26 cellular contexts compared by ENCODE assay signal in the genomic region with DNA sequence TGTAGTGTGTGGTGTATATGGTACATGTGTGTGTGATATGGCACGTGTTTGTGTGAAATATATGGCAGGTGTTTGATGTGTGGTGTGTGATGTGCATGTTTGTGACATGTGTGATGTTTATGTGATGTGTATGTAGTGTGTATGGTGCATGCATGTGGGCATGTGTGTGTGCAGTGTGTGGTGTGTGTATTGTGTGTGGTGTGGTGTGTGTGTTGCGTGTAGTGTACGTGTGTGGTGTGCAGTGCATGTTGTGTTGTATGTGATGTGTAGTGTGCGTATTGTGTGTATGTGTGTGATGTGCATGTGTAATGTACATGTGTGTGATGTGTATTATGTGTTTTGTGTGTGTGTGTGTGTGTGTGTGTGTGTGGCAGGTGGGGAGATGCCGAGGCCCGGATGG.
A peak's percentile ranks its signal among the peaks of the same experiment; 100 is the strongest.
DNase-seq lines count a peak whose midpoint lies in the region; ATAC-seq, FAIRE-seq and TF ChIP-seq lines count a peak whose summit lies in the region.
"Had no signal": no experiment of that assay in that cellular context is flagged by ENCODE, and none has a peak within 500 bp of the region (broad histone marks: within the 10 kb centered on the region; RNA-seq: fewer than 3 reads in every experiment).

No MANE protein-coding gene starts in this region.

- intact Hi-C loops in HepG2 (cut with micrococcal nuclease; ENCODE audit: unreplicated experiment): no loop called here
- intact Hi-C loops in right lobe of liver (cut with DNase I): no loop called here
- intact Hi-C loops in dendritic cell treated with granulocyte-macrophage colony-stimulating factor and Interleukin-4, amounts not matched to agents 40 ng/mL and 50 ng/mL, for 4 days (cut with micrococcal nuclease): loop anchor here (5.0 kb wide), 1 partner anchor 116 kb away; no protein-coding TSS in a partner anchor

- H3K27ac Mint-ChIP-seq in T-cell: peak overlapping the region; percentile 82 to 93
- peak overlapping the region; percentile 88 for H3K27ac Mint-ChIP-seq in dendritic cell treated with granulocyte-macrophage colony-stimulating factor and Interleukin-4, amounts not matched to agents 40 ng/mL and 50 ng/mL, for 4 days
- H3K27ac Mint-ChIP-seq: mesothelial cell of epicardium; stimulated activated naive CD8-positive, alpha-beta T cell treated with anti-CD3 and anti-CD28 coated beads, Interleukin-15, amount 100 ng/mL, for 72 hours; type B pancreatic cell had no signal

- H4K20me1 ChIP-seq in HepG2 (ENCODE audit: insufficient read depth, low read length) (no peaks in the 10 kb centered on the region), MM.1S (ENCODE audit: insufficient read depth, low read length) (no peaks in the 10 kb centered on the region)

- WGBS in HepG2 (ENCODE audit: low lambda C conversion rate): 95% methylated on average over 6 of the region's 6 CpGs
- WGBS in right lobe of liver (ENCODE audit: insufficient coverage, low coverage, low lambda C conversion rate, missing lambda C conversion rate): 91% methylated on average over 6 of the region's 6 CpGs

- FAIRE-seq in HepG2 (lab: Jason Lieb, UNC): peak; percentile 46
- FAIRE-seq: G401.6, GM12878 had no signal

- H3K27me3 ChIP-seq in HepG2 (ENCODE audit: control insufficient read depth in 1 of 2, insufficient read depth in 2 of 2, low read length in 2 of 2) (no peaks in the 10 kb centered on the region), right lobe of liver (no peaks in the 10 kb centered on the region), HAP-1 (ENCODE audit: low read depth) (no peaks in the 10 kb centered on the region), MM.1S (replicated peaks; ENCODE audit: insufficient read depth, low read length) (peaks cover 99% of the 10 kb centered on the region)
- H3K27me3 ChIP-seq: brain microvascular endothelial cell had no signal

- H3K9ac ChIP-seq in HepG2 (ENCODE audit: insufficient read depth, low read depth, low read length): no peak overlapping the region
- H3K9ac ChIP-seq in MM.1S (ENCODE audit: low read length): no peak overlapping the region

- H3K4me1 ChIP-seq in HepG2 (ENCODE audit: insufficient read depth, low read length): peaks cover 27% of the 10 kb centered on the region
- peaks cover 0 to 24% (median 7%) of the 10 kb centered on the region in 4 donors for H3K4me1 ChIP-seq in right lobe of liver
- H3K4me1 ChIP-seq in HAP-1: no peaks in the 10 kb centered on the region
- H3K4me1 ChIP-seq in MM.1S (ENCODE audit: low read length): peaks cover 4% of the 10 kb centered on the region; the same call in 1 of the 2 replicates

- ATAC-seq in HepG2 (no peak), right lobe of liver (no peak), T-cell (replicated peaks in 1 of 4) (no peak)
- ATAC-seq: GM12878; stimulated activated naive CD8-positive, alpha-beta T cell treated with anti-CD3 and anti-CD28 coated beads, Interleukin-15, amount 100 ng/mL, for 72 hours had no signal

- no peak for TF ChIP-seq POLR2A in HepG2 (IDR thresholded peaks at IDR 0.05; ENCODE audit: insufficient read depth in 1 of 2, low read depth in 2 of 2, low read length in 2 of 2)
- no peak for TF ChIP-seq POLR2A in right lobe of liver (IDR thresholded peaks at IDR 0.05)

- DNase-seq in HepG2 (ENCODE audit: low spot score): no peak
- DNase-seq in right lobe of liver: no peak
- no peak for DNase-seq in T-cell
- no peak for DNase-seq in HAP-1 (ENCODE audit: low spot score in 2 of 2)
- DNase-seq in MM.1S: no peak
- DNase-seq in middle frontal gyrus (ENCODE audit: extremely low spot score, low spot score): no peak
- DNase-seq in A172 (ENCODE audit: low spot score): no peak
- DNase-seq: activated CD8-positive, alpha-beta memory T cell treated with anti-CD3 and anti-CD28 coated beads, Interleukin-2, amount 50 U/mL, for 48 hours; activated naive CD4-positive, alpha-beta T cell; brain microvascular endothelial cell; dermis blood vessel endothelial cell; DMS 273 treated with DMSO at 0.1 percent for 48 hours; foreskin melanocyte; Kasumi-1; NCI-H1105; NCI-H2107; NCI-H526 treated with DMSO at 0.1 percent for 48 hours; occipital lobe; SHP77 treated with DMSO at 0.1 percent for 48 hours; stimulated activated naive CD8-positive, alpha-beta T cell treated with anti-CD3 and anti-CD28 coated beads, Interleukin-15, amount 100 ng/mL, for 72 hours; T-helper 9 cell had no signal

- H3K36me3 Mint-ChIP-seq in T-cell: no peaks in the 10 kb centered on the region
- H3K36me3 Mint-ChIP-seq in dendritic cell treated with granulocyte-macrophage colony-stimulating factor and Interleukin-4, amounts not matched to agents 40 ng/mL and 50 ng/mL, for 4 days (ENCODE audit: low read depth): no peaks in the 10 kb centered on the region

- no peaks in the 10 kb centered on the region for H3F3A ChIP-seq in MM.1S (ENCODE audit: insufficient read depth, low read length)

- no peak for TF ChIP-seq RAD21 in HepG2 (CRISPR knock-in tag; IDR thresholded peaks at IDR 0.05)

- no peak overlapping the region for H2AFZ ChIP-seq in HepG2 (ENCODE audit: low read length)
- no peak overlapping the region for H2AFZ ChIP-seq in MM.1S (ENCODE audit: low read length)

- peaks cover 21 to 50% (median 38%) of the 10 kb centered on the region in 3 donors for H3K4me1 Mint-ChIP-seq in T-cell
- peaks cover 46% of the 10 kb centered on the region for H3K4me1 Mint-ChIP-seq in dendritic cell treated with granulocyte-macrophage colony-stimulating factor and Interleukin-4, amounts not matched to agents 40 ng/mL and 50 ng/mL, for 4 days (ENCODE audit: low read depth)

- TF ChIP-seq EP300 in HepG2 (IDR thresholded peaks at IDR 0.05; ENCODE audit: low read depth in 2 of 2, low read length in 2 of 2) (no peak), HepG2 (CRISPR knock-in tag; IDR thresholded peaks at IDR 0.05; ENCODE audit: borderline replicate concordance) (no peak)

- no TSS peak for BruUV-seq in HepG2 (replicated peaks; lab: Mats Ljungman, UMichigan)

- in situ Hi-C loops in HepG2 (cut with HindIII; ENCODE audit: extremely low pct_ligation_motif_present, low pct_unique_long_range_greater_than_20kb): no loop called here
- in situ Hi-C loops in HAP-1 (cut with MboI; ENCODE audit: low sequenced_read_pairs): no loop called here

- H3K4me3 Mint-ChIP-seq in T-cell: peak overlapping the region in 1 of 3 donors; percentile 43
- H3K4me3 Mint-ChIP-seq in dendritic cell treated with granulocyte-macrophage colony-stimulating factor and Interleukin-4, amounts not matched to agents 40 ng/mL and 50 ng/mL, for 4 days: peak overlapping the region; percentile 2
- H3K4me3 Mint-ChIP-seq: mesothelial cell of epicardium, type B pancreatic cell had no signal

- POLR2A ChIA-PET in HepG2 (lab: Yijun Ruan, JAX): no interaction called here
- POLR2A ChIA-PET in T-cell (lab: Charles Lee): no interaction called here

- H3K9me2 ChIP-seq in MM.1S (replicated peaks; ENCODE audit: insufficient read depth, low read length): no peaks in the 10 kb centered on the region

- H3K9me3 ChIP-seq in HepG2 (ENCODE audit: low read length) (no peaks in the 10 kb centered on the region), right lobe of liver (no peaks in the 10 kb centered on the region), HAP-1 (no peaks in the 10 kb centered on the region), MM.1S (replicated peaks; ENCODE audit: insufficient read depth, low read length) (no peaks in the 10 kb centered on the region)

- H3K27me3 Mint-ChIP-seq in T-cell: peaks cover 0 to 1% of the 10 kb centered on the region in 2 donors
- peaks cover 5% of the 10 kb centered on the region for H3K27me3 Mint-ChIP-seq in dendritic cell treated with granulocyte-macrophage colony-stimulating factor and Interleukin-4, amounts not matched to agents 40 ng/mL and 50 ng/mL, for 4 days
- H3K27me3 Mint-ChIP-seq: stimulated activated naive CD8-positive, alpha-beta T cell treated with anti-CD3 and anti-CD28 coated beads, Interleukin-15, amount 100 ng/mL, for 72 hours; type B pancreatic cell had no signal

- no peak overlapping the region for H3K4me2 ChIP-seq in HepG2 (ENCODE audit: low read depth, low read length)
- H3K4me2 ChIP-seq in MM.1S (ENCODE audit: low read depth, low read length): no peak overlapping the region

- H3K79me2 ChIP-seq in HepG2 (ENCODE audit: insufficient read depth, low read length) (peaks cover 16% of the 10 kb centered on the region), MM.1S (ENCODE audit: low read length) (no peaks in the 10 kb centered on the region)

- H3K27ac ChIP-seq in HepG2 (ENCODE audit: extremely low read length, insufficient read depth, low read length) (no peak overlapping the region), right lobe of liver (no peak overlapping the region), MM.1S (ENCODE audit: low read length) (no peak overlapping the region)
- H3K27ac ChIP-seq: brain microvascular endothelial cell had no signal

- no peak for TF ChIP-seq CTCF in HepG2 (CRISPR knock-in tag; IDR thresholded peaks at IDR 0.05)
- TF ChIP-seq CTCF in right lobe of liver (IDR thresholded peaks at IDR 0.05): no peak
- TF ChIP-seq CTCF in MM.1S (IDR thresholded peaks at IDR 0.05; ENCODE audit: low read length): no peak

- H3K9me3 Mint-ChIP-seq in T-cell: no peaks in the 10 kb centered on the region
- H3K9me3 Mint-ChIP-seq in dendritic cell treated with granulocyte-macrophage colony-stimulating factor and Interleukin-4, amounts not matched to agents 40 ng/mL and 50 ng/mL, for 4 days: no peaks in the 10 kb centered on the region
- H3K9me3 Mint-ChIP-seq: mesothelial cell of epicardium; stimulated activated naive CD8-positive, alpha-beta T cell treated with anti-CD3 and anti-CD28 coated beads, Interleukin-15, amount 100 ng/mL, for 72 hours; type B pancreatic cell had no signal

- peaks cover 27 to 57% of the 10 kb centered on the region in 2 experiments for H3K36me3 ChIP-seq in HepG2 (replicated peaks in 1 of 2; ENCODE audit: control insufficient read depth in 1 of 2, insufficient read depth in 2 of 2, low read length in 2 of 2)
- H3K36me3 ChIP-seq in right lobe of liver: peaks cover 0 to 71% (median 32%) of the 10 kb centered on the region in 4 donors
- H3K36me3 ChIP-seq in HAP-1 (replicated peaks): peaks cover 7% of the 10 kb centered on the region
- no peaks in the 10 kb centered on the region for H3K36me3 ChIP-seq in MM.1S (replicated peaks; ENCODE audit: insufficient read depth, low read length)

- no peak overlapping the region for H3K4me3 ChIP-seq in HepG2 (replicated peaks in 1 of 3; ENCODE audit: insufficient read depth in 1 of 3, low read depth in 2 of 3, low read length in 3 of 3)
- H3K4me3 ChIP-seq in right lobe of liver: no peak overlapping the region
- H3K4me3 ChIP-seq in HAP-1: no peak overlapping the region
- no peak overlapping the region for H3K4me3 ChIP-seq in MM.1S (ENCODE audit: low read length)
- H3K4me3 ChIP-seq: GM12878 had no signal

- CTCF ChIA-PET in HepG2 (lab: Yijun Ruan, JAX; ENCODE audit: low intra/inter-chr PET ratio, low total read pairs) (no interaction called here), T-cell (lab: Charles Lee) (interaction anchor here in 1 of 2 donors (0.7 kb wide), 1 partner anchor 8 kb away, joined by 3 read pairs; no protein-coding TSS in a partner anchor)

TF ChIP-seq in HepG2, 621 proteins besides CTCF, POLR2A, EP300 and RAD21 (continues in another document):
- 0 out of 2 replicates have a peak, but pooled peaks have one; percentile 22 for TF ChIP-seq FOXA1 (IDR thresholded peaks at IDR 0.05)
- TF ChIP-seq FOXA1 (CRISPR knock-in tag; IDR thresholded peaks at IDR 0.05): no peak
- no peak for TF ChIP-seq ZNF225 (CRISPR knock-in tag; IDR thresholded peaks at IDR 0.05)
